ENCODE assay signal across 8 cellular contexts in the genomic region with DNA sequence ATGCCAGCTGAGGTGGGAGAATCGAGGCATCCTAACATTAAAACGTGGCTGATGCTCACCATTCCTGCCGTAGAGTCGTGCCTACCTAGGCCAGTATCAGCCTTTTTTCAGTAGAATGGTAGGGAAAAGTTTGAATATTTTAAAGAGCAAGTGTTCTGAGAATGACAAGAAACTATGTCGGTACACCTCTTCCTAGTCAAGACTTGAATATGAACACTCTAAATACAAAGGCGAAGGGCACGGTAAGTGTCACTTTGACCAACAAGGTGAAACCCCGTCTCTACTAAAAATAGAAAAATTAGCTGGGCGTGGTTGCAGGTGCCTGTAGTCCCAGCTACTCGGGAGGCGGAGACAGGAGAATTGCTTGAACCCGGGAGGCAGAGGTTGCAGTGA. TPM values are rescaled to one million over a fixed set of nuclear protein-coding genes. Genes with fewer than 3 reads are reported as not detected.
DNase-seq lines count a peak whose midpoint lies in the region; ATAC-seq and TF ChIP-seq lines count a peak whose summit lies in the region.

No MANE protein-coding gene starts in this region.

- DNase-seq in AG09309 (ENCODE audit: low read depth) (no peak), caudate nucleus (lab: John Stamatoyannopoulos, UW) (peak in 1 of 61 donors; percentile 5), naive B cell (peak; percentile 6), NCI-H2029 (lab: John Stamatoyannopoulos, UW) (no peak), posterior cingulate gyrus (no peak), islet precursor cell (no peak)

- no peaks in the 10 kb centered on the region for H3K36me3 ChIP-seq in HUES48 (ENCODE audit: control insufficient read depth, insufficient read depth, low read length)

- peak overlapping the region; percentile 88 to 96 (median 94) for H3K4me3 Mint-ChIP-seq in naive B cell

- peaks cover 7 to 30% (median 18%) of the 10 kb centered on the region in 3 donors for H3K4me1 Mint-ChIP-seq in naive B cell

- no peak for ATAC-seq in naive B cell (ENCODE audit: low read depth in 2 of 2)
- no peak for ATAC-seq in GM18861 (IDR thresholded peaks at IDR 0.05; ENCODE audit: unreplicated experiment)

- H3K9me3 Mint-ChIP-seq in naive B cell: no peaks in the 10 kb centered on the region

- H3K27ac ChIP-seq in HUES48 (ENCODE audit: low read depth, low read length) (peak overlapping the region; percentile 91), caudate nucleus (ENCODE audit: low read depth, low read length) (peak overlapping the region; percentile 65)

- H3K27ac Mint-ChIP-seq in naive B cell: peak overlapping the region; percentile 84 to 96 (median 92)

- H3K36me3 Mint-ChIP-seq in naive B cell: no peaks in the 10 kb centered on the region

- no peaks in the 10 kb centered on the region for H3K27me3 Mint-ChIP-seq in naive B cell

- H3K27me3 ChIP-seq in HUES48 (ENCODE audit: control insufficient read depth, insufficient read depth, low read length): no peaks in the 10 kb centered on the region

- H3K9ac ChIP-seq in HUES48 (ENCODE audit: low read depth, low read length): peak overlapping the region; percentile 94

- peaks cover 6% of the 10 kb centered on the region for H3K4me1 ChIP-seq in HUES48 (ENCODE audit: control insufficient read depth, insufficient read depth, low read length)

- no peak for TF ChIP-seq CTCF in AG09309 (IDR thresholded peaks at IDR 0.05; ENCODE audit: control insufficient read depth, insufficient read depth, low read depth, low read length, missing control alignments)

- intact Hi-C loops in posterior cingulate gyrus (cut with DNase I): loop anchor here (5.0 kb wide), 4 partner anchors 80 to 355 kb away; a partner anchor contains a TSS

- no peaks in the 10 kb centered on the region for H3K9me3 ChIP-seq in HUES48 (ENCODE audit: control insufficient read depth, insufficient read depth, low read length)

- H3K4me3 ChIP-seq in AG09309 (ENCODE audit: control insufficient read depth, low read depth, low read length) (peak overlapping the region; percentile 87), HUES48 (ENCODE audit: low read depth, low read length) (peak overlapping the region; percentile 94)

RNA-seq across cellular contexts. Expression of a gene that starts 1.0 kb away (rescaled TPM):
- 10 to 100 TPM; 29.4 to 42.4 (median 37.9) TPM for polyA plus RNA-seq in naive B cell (ENCODE audit: low read depth in 6 of 6)

RNA-seq across cellular contexts. Expression of a gene that starts 21.3 kb away (rescaled TPM):
- polyA plus RNA-seq in naive B cell (ENCODE audit: low read depth in 6 of 6): 10 to 100 TPM; 10.4 to 16.2 (median 14.5) TPM
